ENCODE assay signal across 9 cellular contexts in genomic region chr4:8269535-8270417, GRCh38. TPM values are rescaled to one million over a fixed set of nuclear protein-coding genes. Genes with fewer than 3 reads are reported as not detected.
DNase-seq lines count a peak whose midpoint lies in the region; ATAC-seq and TF ChIP-seq lines count a peak whose summit lies in the region.
"Had no signal": no experiment of that assay in that cellular context is flagged by ENCODE, and none has a peak within 500 bp of the region (broad histone marks: within the 10 kb centered on the region; RNA-seq: fewer than 3 reads in every experiment).

TSS of gene HTRA3 (plus strand) at chr4:8269754. CDS start at chr4:8269969, 215 bp downstream.

- peaks cover 31% of the 10 kb centered on the region for H3K36me3 ChIP-seq in BLaER1
- H3K36me3 ChIP-seq in NT2/D1 (ENCODE audit: insufficient read depth, insufficient read length, low read length), result no peaks in the 10 kb centered on the region
- H3K36me3 ChIP-seq in gastroesophageal sphincter, result no peaks in the 10 kb centered on the region
- H3K36me3 ChIP-seq in neuronal stem cell (replicated peaks in 1 of 2; ENCODE audit: control insufficient read depth in 2 of 2, insufficient read depth in 2 of 2, low read length in 2 of 2), result no peaks in the 10 kb centered on the region

- H3K9ac ChIP-seq in BLaER1 (peak within 1 kb of the TSS; percentile 98), NT2/D1 (ENCODE audit: insufficient read length, low read depth) (peak within 1 kb of the TSS; percentile 81), neuronal stem cell (ENCODE audit: low read depth, low read length, poor library complexity) (peak within 1 kb of the TSS; percentile 82)

- ATAC-seq in gastroesophageal sphincter, result peak; percentile 82

- H4K20me1 ChIP-seq in BLaER1, result peaks cover 49% of the 10 kb centered on the region

- peaks cover 77% of the 10 kb centered on the region for H3K4me1 ChIP-seq in BLaER1
- H3K4me1 ChIP-seq in NT2/D1 (ENCODE audit: insufficient read depth, insufficient read length), result peaks cover 16% of the 10 kb centered on the region
- H3K4me1 ChIP-seq in gastroesophageal sphincter, result peaks cover 0 to 76% (median 46%) of the 10 kb centered on the region in 3 donors
- H3K4me1 ChIP-seq in neuronal stem cell (ENCODE audit: control insufficient read depth in 2 of 2, insufficient read depth in 1 of 2, low read depth in 1 of 2, low read length in 2 of 2), result peaks cover 0 to 6% of the 10 kb centered on the region in 2 donors

- peak; percentile 87 to 94 for TF ChIP-seq POLR2A in gastroesophageal sphincter (IDR thresholded peaks at IDR 0.05)

- no peak for TF ChIP-seq EP300 in gastroesophageal sphincter (IDR thresholded peaks at IDR 0.05)

- H2BK12ac ChIP-seq in neuronal stem cell (ENCODE audit: low read length), result peak within 1 kb of the TSS; percentile 67

- no peaks in the 10 kb centered on the region for H3K9me3 Mint-ChIP-seq in immature natural killer cell

- H3K79me1 ChIP-seq in neuronal stem cell (ENCODE audit: low read depth, low read length), result no peaks in the 10 kb centered on the region

- DNase-seq in NT2/D1 (ENCODE audit: low read depth, low spot score), result peak; percentile 33
- DNase-seq in neuronal stem cell (ENCODE audit: low spot score), result peak; percentile 39
- no peak for DNase-seq in NAMALWA (ENCODE audit: low spot score)
- no peak for DNase-seq in immature natural killer cell
- DNase-seq in central memory CD4-positive, alpha-beta T cell, result no peak
- DNase-seq in NCI-H2171 treated with DMSO at 0.1 percent for 48 hours (lab: John Stamatoyannopoulos, UW), result no peak
- DNase-seq: activated T-cell treated with anti-CD3 and anti-CD28 coated beads, Interleukin-2, amount 50 U/mL, for 1 hour had no signal

- H2AFZ ChIP-seq in neuronal stem cell (ENCODE audit: low read length), result peak within 1 kb of the TSS; percentile 9

- H3K27me3 ChIP-seq in BLaER1, result peaks cover 4% of the 10 kb centered on the region; the same call in 1 of the 2 replicates
- H3K27me3 ChIP-seq in NT2/D1 (ENCODE audit: insufficient read depth, insufficient read length), result peaks cover 35% of the 10 kb centered on the region
- H3K27me3 ChIP-seq in gastroesophageal sphincter, result peaks cover 11% of the 10 kb centered on the region
- peaks cover 0 to 67% (median 23%) of the 10 kb centered on the region in 3 experiments for H3K27me3 ChIP-seq in neuronal stem cell (ENCODE audit: control insufficient read depth in 3 of 3, insufficient read depth in 3 of 3, low read depth in 1 of 3, low read length in 3 of 3)

- H3K4me2 ChIP-seq in BLaER1, result peak within 1 kb of the TSS; percentile 97
- H3K4me2 ChIP-seq in neuronal stem cell (ENCODE audit: insufficient read depth, low read length, poor library complexity, severe bottlenecking), result peak within 1 kb of the TSS; percentile 78

- no peak within 1 kb of the TSS for H3K4ac ChIP-seq in neuronal stem cell (ENCODE audit: low read length)

- no CpG with 5 or more reads among the region's 111 CpGs for WGBS in gastroesophageal sphincter (ENCODE audit: low coverage in 1 of 2), 2 donors
- WGBS in neuronal stem cell (ENCODE audit: extremely low coverage in 2 of 2, insufficient read length in 2 of 2, insufficient replicate concordance in 1 of 2), 2 donors, result no CpG with 5 or more reads among the region's 111 CpGs

- no peak within 1 kb of the TSS for H2BK5ac ChIP-seq in neuronal stem cell (ENCODE audit: low read length)

- H3K27ac Mint-ChIP-seq in immature natural killer cell, result no peak within 1 kb of the TSS

- H3K4me3 ChIP-seq in BLaER1 (peak within 1 kb of the TSS; percentile 97), NT2/D1 (ENCODE audit: insufficient read length, low read depth) (peak within 1 kb of the TSS; percentile 56), gastroesophageal sphincter (peak within 1 kb of the TSS; percentile 48 to 65), neuronal stem cell (ENCODE audit: low read length in 2 of 2) (peak within 1 kb of the TSS in 1 of 2 donors; percentile 76)

- no peaks in the 10 kb centered on the region for H3K9me3 ChIP-seq in BLaER1
- H3K9me3 ChIP-seq in NT2/D1 (ENCODE audit: insufficient read depth, low read length), result no peaks in the 10 kb centered on the region
- no peaks in the 10 kb centered on the region for H3K9me3 ChIP-seq in gastroesophageal sphincter
- H3K9me3 ChIP-seq in neuronal stem cell (replicated peaks in 1 of 2; ENCODE audit: control insufficient read depth in 2 of 2, insufficient read depth in 1 of 2, low read depth in 1 of 2, low read length in 2 of 2), result no peaks in the 10 kb centered on the region

- H2BK15ac ChIP-seq in neuronal stem cell (ENCODE audit: low read length), result peak within 1 kb of the TSS; percentile 51

- no peaks in the 10 kb centered on the region for H3K36me3 Mint-ChIP-seq in immature natural killer cell

- no peak within 1 kb of the TSS for H3K4me3 Mint-ChIP-seq in immature natural killer cell

- peak within 1 kb of the TSS; percentile 93 for H3K18ac ChIP-seq in neuronal stem cell (ENCODE audit: low read length)

- H3K4me1 Mint-ChIP-seq in immature natural killer cell, result no peaks in the 10 kb centered on the region

- no peak within 1 kb of the TSS for H4K91ac ChIP-seq in neuronal stem cell (ENCODE audit: low read depth, low read length, poor library complexity)

- H3K14ac ChIP-seq in neuronal stem cell (ENCODE audit: low read length), result no peak within 1 kb of the TSS

- peak within 1 kb of the TSS; percentile 29 for H2AK5ac ChIP-seq in neuronal stem cell (ENCODE audit: low read depth, low read length)

- H3K27ac ChIP-seq in BLaER1 (peak within 1 kb of the TSS; percentile 97), gastroesophageal sphincter (peak within 1 kb of the TSS; percentile 30 to 90 (median 81)), neuronal stem cell (replicated peaks; ENCODE audit: low read length) (no peak within 1 kb of the TSS)

- H2BK120ac ChIP-seq in neuronal stem cell (ENCODE audit: low read depth, low read length), result peak within 1 kb of the TSS; percentile 34

- peak within 1 kb of the TSS; percentile 89 for H4K8ac ChIP-seq in neuronal stem cell (ENCODE audit: low read depth, low read length)

- H3K23ac ChIP-seq in neuronal stem cell (ENCODE audit: low read depth, low read length, poor library complexity), result peak within 1 kb of the TSS; percentile 44

- peak in 2 of 4 experiments; percentile 13 to 27 for TF ChIP-seq CTCF in gastroesophageal sphincter (IDR thresholded peaks at IDR 0.05)

- H3K27me3 Mint-ChIP-seq in immature natural killer cell (ENCODE audit: low read depth in 3 of 3), result peaks cover 2 to 12% (median 2%) of the 10 kb centered on the region in 3 donors

RNA-seq across cellular contexts. Expression of gene HTRA3, which starts in this region (rescaled TPM):
- total RNA-seq in gastroesophageal sphincter, result 10 to 100 TPM; 30.2 to 80.5 (median 59.9) TPM
- polyA plus RNA-seq in neuronal stem cell (2013, experiment 1 of 2), result 2.9 TPM
- 2.8 TPM for polyA plus RNA-seq in neuronal stem cell (2013, experiment 2 of 2)
- not detected for polyA plus RNA-seq in immature natural killer cell

Comparison
In these comparisons a context has a peak if more than half of its experiments do, and no peak if none do; other contexts are left out.
1. DNase-seq: peak in NT2/D1 (single experiment) and neuronal stem cell (single experiment); none in NAMALWA (single experiment), immature natural killer cell (0 of 3), central memory CD4-positive, alpha-beta T cell (single experiment) and NCI-H2171 treated with DMSO at 0.1 percent for 48 hours (single experiment).
2. Peak in every context shown above with its lines, with median percentiles within 50 percentile points of each other: H3K9ac ChIP-seq.